Comparison of ENCODE assay signal across 8 cellular contexts in the genomic region with DNA sequence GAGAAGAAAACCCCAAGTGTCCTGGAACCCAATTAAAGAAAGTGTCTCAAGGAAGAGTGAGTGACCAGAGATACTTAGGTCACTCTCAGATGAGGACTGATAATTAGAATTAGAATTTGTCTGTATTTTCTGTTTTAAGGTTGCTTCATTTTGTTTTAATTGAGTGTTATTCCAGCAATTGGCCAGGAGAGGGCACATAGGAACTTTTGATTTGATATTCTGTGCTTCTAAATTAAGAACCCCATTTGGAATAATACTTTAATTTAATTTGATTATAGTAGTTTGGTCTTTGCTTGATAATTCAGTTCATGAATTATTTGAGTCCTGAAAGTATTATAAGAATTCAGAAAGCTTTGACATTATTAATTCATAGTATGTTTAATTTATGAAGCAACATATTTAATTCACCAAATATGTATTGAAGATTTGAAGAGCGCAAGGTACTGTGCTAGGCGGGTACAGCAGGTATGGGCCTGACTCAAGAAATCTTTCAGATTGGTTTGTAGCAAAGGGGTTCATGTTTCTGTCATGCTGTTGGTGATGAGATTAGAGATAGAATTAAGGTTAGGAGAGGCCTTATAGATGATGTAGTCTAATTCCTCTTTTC. TPM values are rescaled to one million over a fixed set of nuclear protein-coding genes. Genes with fewer than 3 reads are reported as not detected.
A peak's percentile ranks its signal among the peaks of the same experiment; 100 is the strongest.
DNase-seq lines count a peak whose midpoint lies in the region; ATAC-seq and TF ChIP-seq lines count a peak whose summit lies in the region.

No MANE protein-coding gene starts in this region.

- no peaks in the 10 kb centered on the region for H3K27me3 ChIP-seq in aorta (ENCODE audit: control insufficient read depth in 1 of 2, insufficient read depth in 2 of 2, low read length in 1 of 2)

- ATAC-seq in HG03469 (IDR thresholded peaks at IDR 0.05; ENCODE audit: unreplicated experiment) (no peak), aorta (ENCODE audit: low FRiP score) (no peak)

- H3K9me3 ChIP-seq in aorta (ENCODE audit: control insufficient read depth, low read length) = no peaks in the 10 kb centered on the region

- H3K4me3 ChIP-seq in fibroblast of pulmonary artery (replicated peaks; ENCODE audit: low read depth, low read length) (no peak overlapping the region), aorta (ENCODE audit: low read length in 2 of 2) (no peak overlapping the region)

- no peak overlapping the region for H3K27ac ChIP-seq in aorta (ENCODE audit: low read depth in 1 of 2, low read length in 2 of 2)

- intact Hi-C loops in aorta (cut with DNase I) = no loop called here

- no peaks in the 10 kb centered on the region for H3K36me3 ChIP-seq in aorta (ENCODE audit: control insufficient read depth in 1 of 2, insufficient read depth in 2 of 2, low read length in 1 of 2)

- WGBS in aorta, 2 donors = 90 to 91% methylated on average over 2 of the region's 2 CpGs

- peak; percentile 62 for TF ChIP-seq CTCF in fibroblast of pulmonary artery (IDR thresholded peaks at IDR 0.05; ENCODE audit: low read length, missing control alignments)

- peak; percentile 2 for DNase-seq in NCI-H345 treated with DMSO at 0.1 percent for 48 hours (lab: John Stamatoyannopoulos, UW; ENCODE audit: unreplicated experiment)
- DNase-seq in NCI-H345 (lab: John Stamatoyannopoulos, UW) = no peak
- DNase-seq in OCI-M1 (lab: John Stamatoyannopoulos, UW) = peak; percentile 50
- DNase-seq in fibroblast of pulmonary artery (ENCODE audit: low read depth) = peak; percentile 57
- DNase-seq in superior temporal gyrus (ENCODE audit: extremely low spot score) = peak; percentile 74
- DNase-seq in aorta = no peak
- no peak for DNase-seq in HuH-7 (ENCODE audit: low spot score)

- no peaks in the 10 kb centered on the region for H3K4me1 ChIP-seq in aorta (ENCODE audit: control insufficient read depth in 1 of 2, insufficient read depth in 2 of 2, low read length in 2 of 2)

RNA-seq across cellular contexts. Expression of a gene that starts 4.9 kb away (rescaled TPM):
- total RNA-seq in aorta = 10 to 100 TPM; 27.8 to 34.8 TPM
- 10 to 100 TPM; 27.9 to 34.9 TPM for polyA plus RNA-seq in aorta

RNA-seq across cellular contexts. Expression of a gene that starts 7.8 kb away (rescaled TPM):
- 10 to 100 TPM; 12.0 to 12.8 TPM for total RNA-seq in aorta
- polyA plus RNA-seq in aorta = 1 to 10 TPM; 2.0 to 3.0 TPM

Comparison
In these comparisons a context has a peak if more than half of its experiments do, and no peak if none do; other contexts are left out.
1. DNase-seq: peak in NCI-H345 treated with DMSO at 0.1 percent for 48 hours (single experiment), OCI-M1 (single experiment), fibroblast of pulmonary artery (single experiment) and superior temporal gyrus (single experiment); none in NCI-H345 (single experiment), aorta (0 of 2) and HuH-7 (single experiment).